Comparison of ENCODE assay signal across 8 cellular contexts in the genomic region with DNA sequence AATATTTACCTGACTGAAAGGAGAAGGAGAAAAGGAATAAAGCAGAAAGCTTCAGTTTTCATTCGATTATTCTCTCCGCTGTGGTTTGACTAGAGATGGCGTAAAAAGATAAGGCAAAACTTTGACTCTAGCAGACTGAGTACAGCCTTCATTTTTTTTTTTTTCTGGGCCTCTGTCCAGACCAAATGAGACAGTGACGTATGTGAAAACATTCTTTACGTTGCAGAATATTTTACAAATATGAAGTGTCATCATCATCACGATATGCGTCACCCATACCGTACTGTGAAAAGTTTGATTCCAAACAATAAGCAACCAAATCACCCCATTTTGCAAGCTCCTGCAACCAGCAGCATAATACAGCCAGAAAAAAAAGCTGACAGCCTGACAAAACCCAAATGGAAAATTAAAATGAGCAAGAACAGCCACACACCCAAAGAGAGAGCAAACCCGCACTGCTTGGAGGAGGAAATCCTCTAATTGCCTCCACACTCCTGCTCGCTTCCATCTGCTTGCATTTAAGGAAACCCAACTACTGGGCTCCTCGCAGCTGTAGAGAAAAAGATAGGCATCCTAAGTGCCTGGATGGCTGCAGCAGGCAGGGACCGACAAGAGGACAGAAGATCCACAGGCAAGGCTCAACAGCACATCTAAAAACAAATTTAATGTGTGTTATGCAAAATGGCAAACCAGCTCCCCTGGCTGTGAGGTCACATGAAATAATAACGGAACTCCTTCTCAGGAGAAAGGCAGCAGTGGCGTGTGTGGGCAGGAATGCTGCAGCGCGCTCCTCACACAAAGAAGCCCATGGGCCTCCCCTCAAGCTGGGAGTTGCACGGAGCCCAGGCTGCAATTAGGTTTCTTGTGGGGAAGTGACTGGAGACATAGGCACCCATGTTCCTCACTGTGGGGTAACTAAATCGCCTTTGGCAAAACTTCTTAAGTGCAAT.
DNase-seq lines count a peak whose midpoint lies in the region; ATAC-seq and TF ChIP-seq lines count a peak whose summit lies in the region.

No MANE protein-coding gene starts in this region.

- no peaks in the 10 kb centered on the region for H3K4me1 ChIP-seq in mucosa of descending colon (ENCODE audit: low read depth)
- no peaks in the 10 kb centered on the region for H3K4me1 ChIP-seq in aorta (ENCODE audit: control insufficient read depth in 1 of 2, insufficient read depth in 2 of 2, low read length in 2 of 2)
- H3K4me1 ChIP-seq in Caco-2 = no peaks in the 10 kb centered on the region

- intact Hi-C loops in mucosa of descending colon (cut with DNase I, micrococcal nuclease) = no loop called here
- intact Hi-C loops in aorta (cut with DNase I) = no loop called here
- intact Hi-C loops in Caco-2 (cut with micrococcal nuclease; ENCODE audit: unreplicated experiment) = no loop called here

- peaks cover 4% of the 10 kb centered on the region for H3K36me3 Mint-ChIP-seq in Caco-2 (ENCODE audit: insufficient read depth, unreplicated experiment)

- H3K4me1 Mint-ChIP-seq in Caco-2 (ENCODE audit: low read depth, unreplicated experiment) = no peaks in the 10 kb centered on the region

- POLR2A ChIA-PET in Caco-2 (lab: Charles Lee) = no interaction called here

- H3K9me3 Mint-ChIP-seq in Caco-2 (ENCODE audit: unreplicated experiment) = no peaks in the 10 kb centered on the region

- TF ChIP-seq CTCF in cardiac fibroblast (IDR thresholded peaks at IDR 0.05; ENCODE audit: low read depth, low read length) = no peak
- no peak for TF ChIP-seq CTCF in mucosa of descending colon (IDR thresholded peaks at IDR 0.05)
- no peak for TF ChIP-seq CTCF in Caco-2 (IDR thresholded peaks at IDR 0.05; ENCODE audit: insufficient read depth in 1 of 2, low read depth in 1 of 2, low read length in 1 of 2, severe bottlenecking in 1 of 2, unreplicated experiment in 1 of 2)

- DNase-seq in stimulated activated CD4-positive, alpha-beta T cell treated with anti-CD3 and anti-CD28 coated beads, Interleukin-15, amount 100 ng/mL, for 24 hours = peak; percentile 53
- no peak for DNase-seq in stimulated activated CD4-positive, alpha-beta T cell treated with anti-CD3 and anti-CD28 coated beads, Interleukin-4, amount 100 ng/mL, for 1 hour
- DNase-seq in cardiac fibroblast (ENCODE audit: low read depth in 2 of 2) = peak; percentile 90 to 95
- no peak for DNase-seq in mucosa of descending colon
- DNase-seq in aorta = no peak
- DNase-seq in Caco-2 = no peak
- no peak for DNase-seq in NCI-H1417 (lab: John Stamatoyannopoulos, UW)

- ATAC-seq in mucosa of descending colon = peak; percentile 33
- peak; percentile 48 for ATAC-seq in aorta (ENCODE audit: low FRiP score)
- ATAC-seq in GM21529 (IDR thresholded peaks at IDR 0.05; ENCODE audit: unreplicated experiment) = no peak

- H3K27ac Mint-ChIP-seq in Caco-2 (ENCODE audit: unreplicated experiment) = no peak overlapping the region

- H3K36me3 ChIP-seq in mucosa of descending colon (ENCODE audit: low read depth) (no peaks in the 10 kb centered on the region), aorta (ENCODE audit: control insufficient read depth in 1 of 2, insufficient read depth in 2 of 2, low read length in 1 of 2) (no peaks in the 10 kb centered on the region), Caco-2 (ENCODE audit: control insufficient read depth, insufficient read depth, low read length) (no peaks in the 10 kb centered on the region)

- no peak overlapping the region for H3K4me3 Mint-ChIP-seq in Caco-2 (ENCODE audit: unreplicated experiment)

- peaks cover 3% of the 10 kb centered on the region for H3K27me3 Mint-ChIP-seq in Caco-2 (ENCODE audit: insufficient read depth, unreplicated experiment)

- no peaks in the 10 kb centered on the region for H3K9me3 ChIP-seq in mucosa of descending colon
- H3K9me3 ChIP-seq in aorta (ENCODE audit: control insufficient read depth, low read length) = no peaks in the 10 kb centered on the region
- H3K9me3 ChIP-seq in Caco-2 = no peaks in the 10 kb centered on the region

- WGBS in aorta, 2 donors = 30 to 35% methylated on average over 18 of the region's 18 CpGs

- H3K27me3 ChIP-seq in aorta (ENCODE audit: control insufficient read depth in 1 of 2, insufficient read depth in 2 of 2, low read length in 1 of 2) = no peaks in the 10 kb centered on the region
- H3K27me3 ChIP-seq in Caco-2 (replicated peaks; ENCODE audit: control insufficient read depth, insufficient read depth, low read length) = no peaks in the 10 kb centered on the region

- CTCF ChIA-PET in Caco-2 (lab: Charles Lee) = no interaction called here

- H3K27ac ChIP-seq in aorta (ENCODE audit: low read depth in 1 of 2, low read length in 2 of 2) = no peak overlapping the region

- no TSS peak for BruUV-seq in Caco-2 (replicated peaks; lab: Mats Ljungman, UMichigan)

- H3K4me3 ChIP-seq in cardiac fibroblast (replicated peaks in 1 of 2; ENCODE audit: low read depth in 2 of 2, low read length in 2 of 2) (no peak overlapping the region), mucosa of descending colon (no peak overlapping the region), aorta (ENCODE audit: low read length in 2 of 2) (peak overlapping the region in 1 of 2 donors; percentile 15), Caco-2 (ENCODE audit: low read depth, low read length) (no peak overlapping the region)

Comparison
In these comparisons a context has a peak if more than half of its experiments do, and no peak if none do; other contexts are left out.
1. DNase-seq: peak in stimulated activated CD4-positive, alpha-beta T cell treated with anti-CD3 and anti-CD28 coated beads, Interleukin-15, amount 100 ng/mL, for 24 hours (single experiment) and cardiac fibroblast (2 of 2); none in stimulated activated CD4-positive, alpha-beta T cell treated with anti-CD3 and anti-CD28 coated beads, Interleukin-4, amount 100 ng/mL, for 1 hour (single experiment), mucosa of descending colon (0 of 3), aorta (0 of 2), Caco-2 (0 of 2) and NCI-H1417 (0 of 3).